In genomic region chrY:16075701-16076100, GRCh38 we compare ENCODE assay signal across 25 cellular contexts.
DNase-seq lines count a peak whose midpoint lies in the region; ATAC-seq and TF ChIP-seq lines count a peak whose summit lies in the region.
"Had no signal": no experiment of that assay in that cellular context is flagged by ENCODE, and none has a peak within 500 bp of the region (broad histone marks: within the 10 kb centered on the region; RNA-seq: fewer than 3 reads in every experiment).

No MANE protein-coding gene starts in this region.

- no peak for TF ChIP-seq POLR2A in prostate gland (IDR thresholded peaks at IDR 0.05)

- no peak for ATAC-seq in GM21737 (IDR thresholded peaks at IDR 0.05; ENCODE audit: unreplicated experiment)
- no peak for ATAC-seq in HG03280 (IDR thresholded peaks at IDR 0.05; ENCODE audit: unreplicated experiment)
- ATAC-seq: CD8-positive, alpha-beta T cell; HCT116 had no signal

- WGBS in prostate gland: 88% methylated on average over 1 of the region's 1 CpG

- no peaks in the 10 kb centered on the region for H3K4me1 ChIP-seq in prostate gland (replicated peaks)

- no peak for TF ChIP-seq CTCF in fibroblast of pulmonary artery (IDR thresholded peaks at IDR 0.05; ENCODE audit: low read length, missing control alignments)
- TF ChIP-seq CTCF in prostate gland (IDR thresholded peaks at IDR 0.05): no peak

- no peaks in the 10 kb centered on the region for H3K27me3 ChIP-seq in prostate gland (replicated peaks; ENCODE audit: insufficient read depth)

- no peaks in the 10 kb centered on the region for H3K36me3 ChIP-seq in prostate gland

- H3K4me3 ChIP-seq in fibroblast of pulmonary artery (replicated peaks; ENCODE audit: low read depth, low read length) (no peak overlapping the region), prostate gland (no peak overlapping the region)

- no peak overlapping the region for H3K27ac ChIP-seq in prostate gland
- H3K27ac ChIP-seq: C4-2B, HL-60 had no signal

- DNase-seq in NCI-H226: peak; percentile 51
- peak; percentile 1 for DNase-seq in amniotic epithelial cell (ENCODE audit: low read depth)
- peak; percentile 1 for DNase-seq in fibroblast of pulmonary artery (ENCODE audit: low read depth)
- peak; percentile 87 for DNase-seq in renal cortical epithelial cell (ENCODE audit: low read depth)
- no peak for DNase-seq in prostate gland (ENCODE audit: low spot score)
- DNase-seq: CD8-positive, alpha-beta T cell; DMS 273 treated with DMSO at 0.1 percent for 48 hours; DMS79; EL; GDM1; Karpas-422; MV-4-11; NCI-H1105; NCI-H1436 treated with DMSO at 0.1 percent for 48 hours; NCI-H1930; NCI-H2107; NCI-H446; NCI-H524 treated with DMSO at 0.1 percent for 48 hours; NCI-H774; SHP77 had no signal

- H3K9me3 ChIP-seq in prostate gland: no peaks in the 10 kb centered on the region

- intact Hi-C loops in prostate gland (cut with DNase I): no loop called here
